22 cellular contexts compared by ENCODE assay signal in the genomic region with DNA sequence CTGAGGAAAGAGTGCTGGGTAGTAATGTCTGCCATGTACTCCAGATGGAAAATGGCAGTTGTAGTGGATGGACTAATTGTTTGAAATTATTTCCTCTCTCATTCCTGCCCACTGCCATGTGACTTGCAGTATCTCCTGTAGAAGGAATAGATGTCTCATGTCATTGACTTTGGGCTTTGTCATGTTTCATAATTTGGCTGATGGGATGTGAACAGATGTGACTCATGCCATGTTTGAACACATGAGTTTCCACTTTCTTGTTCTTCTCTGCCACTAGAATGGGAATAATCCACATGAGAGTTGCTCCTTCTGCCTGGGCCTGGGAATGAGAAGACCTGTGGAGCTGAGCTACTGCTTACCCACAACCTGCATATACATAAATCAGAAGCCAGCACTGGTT. TPM values are rescaled to one million over a fixed set of nuclear protein-coding genes. Genes with fewer than 3 reads are reported as not detected.
DNase-seq lines count a peak whose midpoint lies in the region; ATAC-seq, FAIRE-seq and TF ChIP-seq lines count a peak whose summit lies in the region.
"Had no signal": no experiment of that assay in that cellular context is flagged by ENCODE, and none has a peak within 500 bp of the region (broad histone marks: within the 10 kb centered on the region; RNA-seq: fewer than 3 reads in every experiment).

No MANE protein-coding gene starts in this region.

- intact Hi-C loops in K562 (cut with micrococcal nuclease), result no loop called here
- intact Hi-C loops in upper lobe of right lung (cut with DNase I), result no loop called here

- POLR2A ChIA-PET in A549 (lab: Yijun Ruan, JAX), result no interaction called here
- POLR2A ChIA-PET in K562 (lab: Yijun Ruan, JAX), result no interaction called here

- no peaks in the 10 kb centered on the region for H3K9me1 ChIP-seq in K562 (ENCODE audit: control insufficient read depth, insufficient read depth, low read length)

- H3K27me3 ChIP-seq in GM23248 (replicated peaks; ENCODE audit: insufficient read depth) (no peaks in the 10 kb centered on the region; the same call in 1 of the 2 replicates), K562 (ENCODE audit: control insufficient read depth in 2 of 2, insufficient read depth in 2 of 2, low read length in 2 of 2) (peaks cover 1 to 2% of the 10 kb centered on the region in 2 experiments; a peak in 1 of 5 replicates), upper lobe of right lung (no peaks in the 10 kb centered on the region)
- H3K27me3 ChIP-seq: SJSA1 had no signal

- H3K36me3 ChIP-seq in GM23248 (ENCODE audit: low read depth), result peaks cover 4% of the 10 kb centered on the region
- H3K36me3 ChIP-seq in K562 (ENCODE audit: control insufficient read depth, insufficient read depth, low read length), result no peaks in the 10 kb centered on the region
- H3K36me3 ChIP-seq in upper lobe of right lung, result peaks cover 4% of the 10 kb centered on the region
- H3K36me3 ChIP-seq: BE2C had no signal

- DNase-seq in A549 (ENCODE audit: low read depth in 1 of 2, low spot score in 1 of 2), result peak in 1 of 2 experiments; percentile 25
- peak; percentile 27 for DNase-seq in GM23248
- DNase-seq in K562 (ENCODE audit: extremely low read depth in 1 of 4, low spot score in 3 of 4), result no peak
- DNase-seq in foreskin fibroblast, result peak; percentile 29 to 41
- DNase-seq in NCI-H187 (lab: John Stamatoyannopoulos, UW), result no peak
- DNase-seq in upper lobe of right lung, result no peak
- no peak for DNase-seq in GDM1 (lab: John Stamatoyannopoulos, UW)
- DNase-seq: BE2C, DND-41, Kasumi-1, MM.1S, NCI-H1105, NCI-H446, NCI-H526 had no signal

- in situ Hi-C loops in GM23248 (cut with MboI), result no loop called here
- in situ Hi-C loops in K562 (cut with MboI), result no loop called here

- BruUV-seq in K562 (replicated peaks; lab: Mats Ljungman, UMichigan), result no TSS peak

- CTCF ChIA-PET in A549 (lab: Yijun Ruan, JAX) (interaction anchor here (0.6 to 24.8 kb wide), 5 partner anchors 9 to 635 kb away, joined by 3 to 833 read pairs (median 3); no protein-coding TSS in a partner anchor), K562 (lab: Yijun Ruan, JAX; ENCODE audit: low intra/inter-chr PET ratio) (no interaction called here)

- peaks cover 10% of the 10 kb centered on the region; the same call in 1 of the 2 replicates for H3F3A ChIP-seq in GM23248 (ENCODE audit: insufficient read depth)

- TF ChIP-seq POLR2A in A549 (IDR thresholded peaks at IDR 0.05; ENCODE audit: low read length) (no peak), K562 (conservative IDR thresholded peaks at IDR 0.05) (no peak)

- H3K27ac ChIP-seq in A549 (no peak overlapping the region), GM23248 (no peak overlapping the region), K562 (ENCODE audit: extremely low read depth, low read depth, low read length) (no peak overlapping the region), upper lobe of right lung (no peak overlapping the region)
- H3K27ac ChIP-seq: SJSA1 had no signal

- no peak for TF ChIP-seq EP300 in A549 (IDR thresholded peaks at IDR 0.05)
- no peak for TF ChIP-seq EP300 in K562 (IDR thresholded peaks at IDR 0.05; ENCODE audit: low read length)

- H3K9me3 ChIP-seq in A549 (no peaks in the 10 kb centered on the region), GM23248 (ENCODE audit: low read depth) (no peaks in the 10 kb centered on the region), K562 (replicated peaks; ENCODE audit: control insufficient read depth, insufficient read depth, low read depth, low read length) (no peaks in the 10 kb centered on the region), upper lobe of right lung (no peaks in the 10 kb centered on the region)
- H3K9me3 ChIP-seq: BE2C, SJSA1 had no signal

- H3K9ac ChIP-seq in GM23248, result no peak overlapping the region
- H3K9ac ChIP-seq in K562 (ENCODE audit: insufficient read depth in 1 of 2, low read depth in 2 of 2, low read length in 2 of 2), result no peak overlapping the region

- H4K20me1 ChIP-seq in GM23248 (ENCODE audit: insufficient read depth), result no peaks in the 10 kb centered on the region
- H4K20me1 ChIP-seq in K562 (replicated peaks; ENCODE audit: control insufficient read depth, insufficient read depth, low read length), result no peaks in the 10 kb centered on the region

- H3K4me2 ChIP-seq in A549, result no peak overlapping the region
- H3K4me2 ChIP-seq in GM23248 (ENCODE audit: unreplicated experiment), result no peak overlapping the region
- no peak overlapping the region for H3K4me2 ChIP-seq in K562 (ENCODE audit: insufficient read depth, low read length)

- H2AFZ ChIP-seq in GM23248 (no peak overlapping the region), K562 (ENCODE audit: low read depth, low read length) (no peak overlapping the region)

- peaks cover 12% of the 10 kb centered on the region for H3K4me1 ChIP-seq in A549
- H3K4me1 ChIP-seq in GM23248 (ENCODE audit: insufficient read depth), result peaks cover 8% of the 10 kb centered on the region
- peaks cover 0 to 10% of the 10 kb centered on the region in 2 experiments; a peak in 3 of 5 replicates for H3K4me1 ChIP-seq in K562 (replicated peaks in 1 of 2; ENCODE audit: control insufficient read depth in 2 of 2, insufficient read depth in 2 of 2, low read length in 2 of 2)
- H3K4me1 ChIP-seq in upper lobe of right lung, result peaks cover 21% of the 10 kb centered on the region
- H3K4me1 ChIP-seq: BE2C had no signal

- peaks cover 25% of the 10 kb centered on the region for H3K79me2 ChIP-seq in GM23248 (ENCODE audit: insufficient read depth)
- no peaks in the 10 kb centered on the region for H3K79me2 ChIP-seq in K562 (ENCODE audit: control insufficient read depth, insufficient read depth, low read length)

- ATAC-seq in A549, result no peak
- ATAC-seq in K562, result no peak
- no peak for ATAC-seq in GM19351 (IDR thresholded peaks at IDR 0.05; ENCODE audit: unreplicated experiment)
- no peak for ATAC-seq in upper lobe of right lung
- ATAC-seq: HCT116, Right ventricle myocardium inferior had no signal

- FAIRE-seq in A549 (lab: Jason Lieb, UNC), result no peak
- FAIRE-seq in K562 (lab: Jason Lieb, UNC), result no peak
- FAIRE-seq: GM18507, H1, RCC 7860 had no signal

- H3K9me2 ChIP-seq in GM23248 (ENCODE audit: insufficient read depth), result no peaks in the 10 kb centered on the region

- TF ChIP-seq CTCF in A549 (IDR thresholded peaks at IDR 0.05) (no peak), K562 (IDR thresholded peaks at IDR 0.05 in 2 of 3, conservative IDR thresholded peaks at IDR 0.05 in 1 of 3; ENCODE audit: insufficient read depth in 2 of 3, low read depth in 1 of 3, low read length in 3 of 3) (no peak), foreskin fibroblast (IDR thresholded peaks at IDR 0.05; ENCODE audit: low read depth, low read length) (no peak), upper lobe of right lung (IDR thresholded peaks at IDR 0.05) (no peak)

- TF ChIP-seq RAD21 in A549 (conservative IDR thresholded peaks at IDR 0.05 in 1 of 2, IDR thresholded peaks at IDR 0.05 in 1 of 2), result no peak
- TF ChIP-seq RAD21 in K562 (CRISPR knock-in tag; conservative IDR thresholded peaks at IDR 0.05 in 1 of 2, IDR thresholded peaks at IDR 0.05 in 1 of 2), result no peak

- H3K4me3 ChIP-seq in A549 (no peak overlapping the region), GM23248 (no peak overlapping the region), K562 (no peak overlapping the region), foreskin fibroblast (ENCODE audit: low read depth in 1 of 2, low read length in 2 of 2) (no peak overlapping the region), upper lobe of right lung (no peak overlapping the region)
- H3K4me3 ChIP-seq: SJSA1 had no signal

RNA-seq across cellular contexts. Expression of a gene that starts 2.4 kb away (rescaled TPM):
- polyA plus RNA-seq in A549 (2011; rRNA removed) (41.5 and 54.5 TPM in 2 replicates), A549 (2017; fragmentation: RNase III; extraction: RNeasy Plus Mini Kit Qiagen cat#74134 plus additional on column Dnase treatment) (18.7 to 28.8 TPM (median 28.7 TPM) in 3 replicates), GM23248 (2016; fragmentation: Nextera tagmentation; extraction: Ambion mirVana) (149 and 155 TPM in 2 replicates), K562 (2011; rRNA removed) (31.8 and 37.5 TPM in 2 replicates), K562 (2014; fragmentation: Illumina TruSeq; extraction: Trizol) (17.4 and 21.0 TPM in 2 replicates), K562 (2014; fragmentation: Nextera tagmentation; extraction: Ambion mirVana) (1 to 10 TPM; 1.9 to 3.4 TPM), K562 (2014; rRNA removed) (13.2 and 13.7 TPM in 2 replicates)
- 15.6 and 21.3 TPM in 2 replicates for polyA plus RNA-seq in A549 (2012; cell fraction: cytosol; rRNA removed)
- polyA plus RNA-seq in A549 (2012; cell fraction: nucleus; rRNA removed), result 59.4 and 69.1 TPM in 2 replicates
- polyA minus RNA-seq in A549 (2011; rRNA and poly(A)+ RNA removed), result 49.6 and 75.0 TPM in 2 replicates
- total RNA-seq in GM23248 (2014; rRNA removed; shearing (Covaris generic)), result 206 and 243 TPM in 2 replicates
- 90.7 and 154 TPM in 2 replicates for total RNA-seq in K562 (2011; cell fraction: chromatin; rRNA removed; ENCODE audit: low replicate concordance)
- 62.6 and 76.5 TPM in 2 replicates for total RNA-seq in K562 (2011; cell fraction: nucleolus; rRNA removed)
- total RNA-seq in K562 (2011; cell fraction: nucleoplasm; rRNA removed), result 74.6 and 85.6 TPM in 2 replicates
- total RNA-seq in K562 (2014; rRNA removed) (7.2 and 10.2 TPM in 2 replicates), K562 (2014; rRNA removed; fragmentation: Illumina TruSeq; extraction: Trizol) (11.0 and 12.0 TPM in 2 replicates), K562 (2015; rRNA removed; fragmentation: Illumina TruSeq; extraction: Trizol) (5.5 and 6.2 TPM in 2 replicates), K562 (2021) (11.3 and 16.3 TPM in 2 replicates), upper lobe of right lung (191 TPM)
- 34.8 and 38.4 TPM in 2 replicates for polyA plus RNA-seq in K562 (2011; cell fraction: cytosol; rRNA removed)
- polyA plus RNA-seq in K562 (2011; cell fraction: nucleus; rRNA removed), result 200 and 212 TPM in 2 replicates
- polyA plus RNA-seq in K562 (2012), result 14.8 and 38.0 TPM in 2 replicates
- 17.3 and 22.1 TPM in 2 replicates for polyA minus RNA-seq in K562 (2011; rRNA and poly(A)+ RNA removed)
- 6.3 and 8.0 TPM in 2 replicates for polyA minus RNA-seq in K562 (2011; cell fraction: cytosol; rRNA and poly(A)+ RNA removed)
- 28.4 and 36.7 TPM in 2 replicates for polyA minus RNA-seq in K562 (2011; cell fraction: nucleus; rRNA and poly(A)+ RNA removed)

RNA-seq across cellular contexts. Expression of a gene that starts 22.1 kb away (rescaled TPM):
- polyA plus RNA-seq in A549 (2011; rRNA removed), result not detected in 2 replicates
- not detected in 2 replicates for polyA plus RNA-seq in A549 (2012; cell fraction: cytosol; rRNA removed)
- not detected in 2 replicates for polyA plus RNA-seq in A549 (2012; cell fraction: nucleus; rRNA removed)
- not detected in 3 replicates for polyA plus RNA-seq in A549 (2017; fragmentation: RNase III; extraction: RNeasy Plus Mini Kit Qiagen cat#74134 plus additional on column Dnase treatment)
- not detected in 2 replicates for polyA minus RNA-seq in A549 (2011; rRNA and poly(A)+ RNA removed)
- not detected in 2 replicates for total RNA-seq in GM23248 (2014; rRNA removed; shearing (Covaris generic))
- not detected in 2 replicates for polyA plus RNA-seq in GM23248 (2016; fragmentation: Nextera tagmentation; extraction: Ambion mirVana)
- not detected in 2 replicates for total RNA-seq in K562 (2011; cell fraction: chromatin; rRNA removed; ENCODE audit: low replicate concordance)
- not detected in 2 replicates for total RNA-seq in K562 (2011; cell fraction: nucleolus; rRNA removed)
- total RNA-seq in K562 (2011; cell fraction: nucleoplasm; rRNA removed), result not detected in 2 replicates
- not detected in 2 replicates for total RNA-seq in K562 (2014; rRNA removed)
- total RNA-seq in K562 (2014; rRNA removed; fragmentation: Illumina TruSeq; extraction: Trizol), result not detected in 2 replicates
- total RNA-seq in K562 (2015; rRNA removed; fragmentation: Illumina TruSeq; extraction: Trizol), result not detected in 2 replicates
- total RNA-seq in K562 (2021), result not detected in 2 replicates
- polyA plus RNA-seq in K562 (2011; rRNA removed), result not detected in 2 replicates
- not detected in 2 replicates for polyA plus RNA-seq in K562 (2011; cell fraction: cytosol; rRNA removed)
- not detected in 2 replicates for polyA plus RNA-seq in K562 (2011; cell fraction: nucleus; rRNA removed)
- not detected in 2 replicates for polyA plus RNA-seq in K562 (2012)
- polyA plus RNA-seq in K562 (2014; fragmentation: Illumina TruSeq; extraction: Trizol), result not detected in 2 replicates
- polyA plus RNA-seq in K562 (2014; fragmentation: Nextera tagmentation; extraction: Ambion mirVana), result not detected
- not detected in 2 replicates for polyA plus RNA-seq in K562 (2014; rRNA removed)
- not detected in 2 replicates for polyA minus RNA-seq in K562 (2011; rRNA and poly(A)+ RNA removed)
- polyA minus RNA-seq in K562 (2011; cell fraction: cytosol; rRNA and poly(A)+ RNA removed), result not detected in 2 replicates
- polyA minus RNA-seq in K562 (2011; cell fraction: nucleus; rRNA and poly(A)+ RNA removed), result not detected in 2 replicates
- total RNA-seq in upper lobe of right lung, result not detected
- total RNA-seq: A673, H1, SJSA1 had no signal
- polyA plus RNA-seq: H1 had no signal

RNA-seq across cellular contexts. Expression of a gene that starts 53.8 kb away (rescaled TPM):
- 402 and 678 TPM in 2 replicates for polyA plus RNA-seq in A549 (2011; rRNA removed)
- polyA plus RNA-seq in A549 (2012; cell fraction: cytosol; rRNA removed), result 681 and 867 TPM in 2 replicates
- 456 and 509 TPM in 2 replicates for polyA plus RNA-seq in A549 (2012; cell fraction: nucleus; rRNA removed)
- 540 to 553 TPM (median 542 TPM) in 3 replicates for polyA plus RNA-seq in A549 (2017; fragmentation: RNase III; extraction: RNeasy Plus Mini Kit Qiagen cat#74134 plus additional on column Dnase treatment)
- polyA minus RNA-seq in A549 (2011; rRNA and poly(A)+ RNA removed), result 1,209 and 1,762 TPM in 2 replicates
- total RNA-seq in GM23248 (2014; rRNA removed; shearing (Covaris generic)), result 191 and 257 TPM in 2 replicates
- polyA plus RNA-seq in GM23248 (2016; fragmentation: Nextera tagmentation; extraction: Ambion mirVana), result 266 TPM in 2 replicates
- total RNA-seq in K562 (2011; cell fraction: chromatin; rRNA removed; ENCODE audit: low replicate concordance), result 68.0 and 106 TPM in 2 replicates
- total RNA-seq in K562 (2011; cell fraction: nucleolus; rRNA removed), result 128 and 131 TPM in 2 replicates
- total RNA-seq in K562 (2011; cell fraction: nucleoplasm; rRNA removed), result 147 and 211 TPM in 2 replicates
- total RNA-seq in K562 (2014; rRNA removed), result 314 and 449 TPM in 2 replicates
- total RNA-seq in K562 (2014; rRNA removed; fragmentation: Illumina TruSeq; extraction: Trizol), result 338 and 468 TPM in 2 replicates
- 543 and 551 TPM in 2 replicates for total RNA-seq in K562 (2015; rRNA removed; fragmentation: Illumina TruSeq; extraction: Trizol)
- total RNA-seq in K562 (2021), result 458 and 490 TPM in 2 replicates
- polyA plus RNA-seq in K562 (2011; rRNA removed), result 372 and 445 TPM in 2 replicates
- 857 and 961 TPM in 2 replicates for polyA plus RNA-seq in K562 (2011; cell fraction: cytosol; rRNA removed)
- polyA plus RNA-seq in K562 (2011; cell fraction: nucleus; rRNA removed), result 343 and 358 TPM in 2 replicates
- polyA plus RNA-seq in K562 (2012), result 869 and 1,024 TPM in 2 replicates
- 845 and 851 TPM in 2 replicates for polyA plus RNA-seq in K562 (2014; fragmentation: Illumina TruSeq; extraction: Trizol)
- polyA plus RNA-seq in K562 (2014; fragmentation: Nextera tagmentation; extraction: Ambion mirVana), result 1,000 to 10,000 TPM; 1,200 to 1,208 TPM
- 377 and 575 TPM in 2 replicates for polyA plus RNA-seq in K562 (2014; rRNA removed)
- 585 and 751 TPM in 2 replicates for polyA minus RNA-seq in K562 (2011; rRNA and poly(A)+ RNA removed)
- polyA minus RNA-seq in K562 (2011; cell fraction: cytosol; rRNA and poly(A)+ RNA removed), result 326 and 340 TPM in 2 replicates
- polyA minus RNA-seq in K562 (2011; cell fraction: nucleus; rRNA and poly(A)+ RNA removed), result 72.2 and 129 TPM in 2 replicates
- total RNA-seq in upper lobe of right lung, result 236 TPM

Comparison
In these comparisons a context has a peak if more than half of its experiments do, and no peak if none do; other contexts are left out.
1. DNase-seq: peak in GM23248 (single experiment) and foreskin fibroblast (2 of 2); none in K562 (0 of 4), NCI-H187 (0 of 2), upper lobe of right lung (single experiment) and GDM1 (single experiment).